ENCODE assay signal across 18 cellular contexts in genomic region chr2:217974389-217975005, GRCh38.
"Had no signal": no experiment of that assay in that cellular context is flagged by ENCODE, and none has a peak within 500 bp of the region (broad histone marks: within the 10 kb centered on the region; RNA-seq: fewer than 3 reads in every experiment).

No MANE protein-coding gene starts in this region.

- H3K36me3 ChIP-seq: brain microvascular endothelial cell, left lung, neural progenitor cell, right lobe of liver, SJCRH30 had no signal

- H3K9ac ChIP-seq: neural progenitor cell had no signal

- H3K9me3 Mint-ChIP-seq: endodermal cell; neural progenitor cell; T-helper 2 cell treated with Interferon-gamma antibody and Interleukin-4, amounts not matched to agents 5 μg/mL and 100 μg/mL, for 36 hours had no signal

- H3K4me3 ChIP-seq: left lung, neural progenitor cell, pancreas, right lobe of liver, SJCRH30 had no signal

- H3K9me3 ChIP-seq: left lung, pancreas, right lobe of liver had no signal

- H3K27me3 ChIP-seq: brain microvascular endothelial cell, left lung, pancreas, right lobe of liver, SJCRH30 had no signal

- H3K36me3 Mint-ChIP-seq: activated naive CD4-positive, alpha-beta T cell treated with anti-CD3 and anti-CD28 coated beads, Interleukin-2, amount 50 U/mL, for 72 hours; neural progenitor cell had no signal

- ATAC-seq: activated CD4-positive, CD25-positive, alpha-beta regulatory T cell treated with anti-CD3 and anti-CD28 coated beads, Interleukin-2, amount 50 U/mL, for 24 hours; activated naive CD4-positive, alpha-beta T cell treated with anti-CD3 and anti-CD28 coated beads, Interleukin-2, amount 50 U/mL, for 72 hours; left lung; right lobe of liver had no signal

- H3K4me1 ChIP-seq: pancreas, SJCRH30 had no signal

- H3K27ac Mint-ChIP-seq: activated naive CD4-positive, alpha-beta T cell treated with anti-CD3 and anti-CD28 coated beads, Interleukin-2, amount 50 U/mL, for 72 hours; endodermal cell; neural progenitor cell; T-helper 2 cell treated with Interferon-gamma antibody and Interleukin-4, amounts not matched to agents 5 μg/mL and 100 μg/mL, for 36 hours had no signal

- H3K4me3 Mint-ChIP-seq: endodermal cell; neural progenitor cell; T-helper 2 cell treated with Interferon-gamma antibody and Interleukin-4, amounts not matched to agents 5 μg/mL and 100 μg/mL, for 36 hours had no signal

- DNase-seq: activated T-cell treated with anti-CD3 and anti-CD28 coated beads, Interleukin-2, amount 50 U/mL, for 1 hour; amygdala; brain microvascular endothelial cell; endodermal cell; erythroblast; glutamatergic neuron; left lung; mesendoderm; SJCRH30; stimulated activated CD4-positive, alpha-beta T cell treated with anti-CD3 and anti-CD28 coated beads, Interleukin-2, amount 100 ng/mL, for 24 hours; stimulated activated naive CD4-positive, alpha-beta T cell; SW 1271 had no signal

- H3K27ac ChIP-seq: brain microvascular endothelial cell, left lung, neural progenitor cell, pancreas, right lobe of liver, SJCRH30 had no signal
